In the genomic region with DNA sequence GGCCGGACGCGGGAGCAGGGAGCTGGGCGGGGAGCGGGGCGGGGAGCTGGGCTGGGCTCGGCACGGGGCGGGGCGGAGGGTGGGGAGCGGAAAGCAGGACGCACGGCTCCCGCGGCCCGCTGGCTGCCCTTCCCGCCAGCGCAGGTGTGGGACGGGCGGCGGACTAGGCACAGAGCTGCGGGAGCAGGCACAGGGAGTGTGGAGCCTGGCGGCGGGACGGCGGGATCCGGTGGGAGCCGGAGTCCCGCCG, we compare ENCODE assay signal across 8 cellular contexts. TPM values are rescaled to one million over a fixed set of nuclear protein-coding genes. Genes with fewer than 3 reads are reported as not detected.
A peak's percentile ranks its signal among the peaks of the same experiment; 100 is the strongest.
DNase-seq lines count a peak whose midpoint lies in the region; ATAC-seq and TF ChIP-seq lines count a peak whose summit lies in the region.

A gene (plus strand): TSS at position 125 of the 250 bp plus-strand sequence. CDS start 163 bp downstream, outside the sequence.

- H3K9me3 Mint-ChIP-seq in endodermal cell = no peaks in the 10 kb centered on the region
- no peaks in the 10 kb centered on the region for H3K9me3 Mint-ChIP-seq in nephron

- H3K9me2 ChIP-seq in MM.1S (replicated peaks; ENCODE audit: insufficient read depth, low read length) = no peaks in the 10 kb centered on the region

- H3K79me2 ChIP-seq in MM.1S (ENCODE audit: low read length) = no peaks in the 10 kb centered on the region

- WGBS in endodermal cell (ENCODE audit: insufficient coverage in 1 of 2, insufficient read length in 1 of 2), 2 experiments = 0% methylated on average over 30 of the region's 30 CpGs; no CpG with 5 or more reads in 1 of the 2 experiments

- H3K4me3 Mint-ChIP-seq in endodermal cell (peak within 1 kb of the TSS; percentile 89), nephron (peak within 1 kb of the TSS; percentile 91 to 95 (median 95))

- H3K4me1 Mint-ChIP-seq in endodermal cell (peaks cover 24% of the 10 kb centered on the region), nephron (peaks cover 29% of the 10 kb centered on the region)

- H3K27me3 ChIP-seq in MM.1S (replicated peaks; ENCODE audit: insufficient read depth, low read length) = no peaks in the 10 kb centered on the region
- H3K27me3 ChIP-seq in endodermal cell (ENCODE audit: control insufficient read depth, insufficient read depth, low read length, poor library complexity, severe bottlenecking) = no peaks in the 10 kb centered on the region

- H3K9me3 ChIP-seq in MM.1S (replicated peaks; ENCODE audit: insufficient read depth, low read length) (no peaks in the 10 kb centered on the region), endodermal cell (ENCODE audit: control insufficient read depth, low read length) (no peaks in the 10 kb centered on the region)

- ATAC-seq in GM19397 (IDR thresholded peaks at IDR 0.05; ENCODE audit: unreplicated experiment) (peak; percentile 49), GM19452 (IDR thresholded peaks at IDR 0.05; ENCODE audit: unreplicated experiment) (no peak)

- peak within 1 kb of the TSS; percentile 77; the same call in 1 of the 2 replicates for H3K27ac ChIP-seq in MM.1S (ENCODE audit: low read length)
- peak within 1 kb of the TSS; percentile 94 for H3K27ac ChIP-seq in endodermal cell (ENCODE audit: low read depth, low read length)

- no peak for DNase-seq in A172 (ENCODE audit: low spot score)
- no peak for DNase-seq in MM.1S
- DNase-seq in endodermal cell = no peak
- no peak for DNase-seq in epidermal melanocyte (ENCODE audit: insufficient read length, low spot score)
- DNase-seq in NCI-H2227 treated with DMSO at 0.1 percent for 48 hours (lab: John Stamatoyannopoulos, UW) = no peak

- H3K27ac Mint-ChIP-seq in endodermal cell (peak within 1 kb of the TSS; percentile 98), nephron (peak within 1 kb of the TSS; percentile 90 to 98 (median 95))

- H3F3A ChIP-seq in MM.1S (ENCODE audit: insufficient read depth, low read length) = peaks cover 14% of the 10 kb centered on the region; the same call in 1 of the 2 replicates

- no peak for TF ChIP-seq CTCF in MM.1S (IDR thresholded peaks at IDR 0.05; ENCODE audit: low read length)
- no peak for TF ChIP-seq CTCF in endodermal cell (conservative IDR thresholded peaks at IDR 0.05)
- TF ChIP-seq CTCF in nephron (IDR thresholded peaks at IDR 0.05; ENCODE audit: unreplicated experiment in 3 of 3) = no peak

- H3K27me3 Mint-ChIP-seq in endodermal cell (ENCODE audit: insufficient read depth) (peaks cover 3% of the 10 kb centered on the region), nephron (ENCODE audit: low read depth) (peaks cover 17% of the 10 kb centered on the region)

- H3K9ac ChIP-seq in MM.1S (ENCODE audit: low read length) = peak within 1 kb of the TSS; percentile 78
- peak within 1 kb of the TSS; percentile 57 for H3K9ac ChIP-seq in endodermal cell (ENCODE audit: extremely low read depth, low read length, poor library complexity, severe bottlenecking)

- H3K4me3 ChIP-seq in MM.1S (ENCODE audit: low read length) (peak within 1 kb of the TSS; percentile 72), endodermal cell (ENCODE audit: low read length) (peak within 1 kb of the TSS; percentile 82)

- H2AFZ ChIP-seq in MM.1S (ENCODE audit: low read length) = peak within 1 kb of the TSS; percentile 85

- H3K36me3 Mint-ChIP-seq in endodermal cell (ENCODE audit: low read depth) = no peaks in the 10 kb centered on the region
- no peaks in the 10 kb centered on the region for H3K36me3 Mint-ChIP-seq in nephron (ENCODE audit: low read depth)

- H3K36me3 ChIP-seq in MM.1S (replicated peaks; ENCODE audit: insufficient read depth, low read length) (no peaks in the 10 kb centered on the region), endodermal cell (ENCODE audit: control insufficient read depth, insufficient read depth, low read length) (no peaks in the 10 kb centered on the region)

- H3K4me1 ChIP-seq in MM.1S (ENCODE audit: low read length) (no peaks in the 10 kb centered on the region), endodermal cell (ENCODE audit: control insufficient read depth, insufficient read depth, low read length) (peaks cover 2% of the 10 kb centered on the region)

- peak within 1 kb of the TSS; percentile 86 for H3K4me2 ChIP-seq in MM.1S (ENCODE audit: low read depth, low read length)

- H4K20me1 ChIP-seq in MM.1S (ENCODE audit: insufficient read depth, low read length) = no peaks in the 10 kb centered on the region

RNA-seq across cellular contexts. Expression of the gene that starts here (rescaled TPM):
- 12.9 and 17.6 TPM in 2 replicates for total RNA-seq in A172 (2014; rRNA removed; shearing (Covaris generic))
- total RNA-seq in endodermal cell = 10 to 100 TPM; 68.0 to 88.9 TPM
- polyA plus RNA-seq in endodermal cell (2013, experiment 1 of 2) = 62.2 TPM
- polyA plus RNA-seq in endodermal cell (2013, experiment 2 of 2) = 51.6 TPM
